Comparison of ENCODE assay signal across 8 cellular contexts in the genomic region with DNA sequence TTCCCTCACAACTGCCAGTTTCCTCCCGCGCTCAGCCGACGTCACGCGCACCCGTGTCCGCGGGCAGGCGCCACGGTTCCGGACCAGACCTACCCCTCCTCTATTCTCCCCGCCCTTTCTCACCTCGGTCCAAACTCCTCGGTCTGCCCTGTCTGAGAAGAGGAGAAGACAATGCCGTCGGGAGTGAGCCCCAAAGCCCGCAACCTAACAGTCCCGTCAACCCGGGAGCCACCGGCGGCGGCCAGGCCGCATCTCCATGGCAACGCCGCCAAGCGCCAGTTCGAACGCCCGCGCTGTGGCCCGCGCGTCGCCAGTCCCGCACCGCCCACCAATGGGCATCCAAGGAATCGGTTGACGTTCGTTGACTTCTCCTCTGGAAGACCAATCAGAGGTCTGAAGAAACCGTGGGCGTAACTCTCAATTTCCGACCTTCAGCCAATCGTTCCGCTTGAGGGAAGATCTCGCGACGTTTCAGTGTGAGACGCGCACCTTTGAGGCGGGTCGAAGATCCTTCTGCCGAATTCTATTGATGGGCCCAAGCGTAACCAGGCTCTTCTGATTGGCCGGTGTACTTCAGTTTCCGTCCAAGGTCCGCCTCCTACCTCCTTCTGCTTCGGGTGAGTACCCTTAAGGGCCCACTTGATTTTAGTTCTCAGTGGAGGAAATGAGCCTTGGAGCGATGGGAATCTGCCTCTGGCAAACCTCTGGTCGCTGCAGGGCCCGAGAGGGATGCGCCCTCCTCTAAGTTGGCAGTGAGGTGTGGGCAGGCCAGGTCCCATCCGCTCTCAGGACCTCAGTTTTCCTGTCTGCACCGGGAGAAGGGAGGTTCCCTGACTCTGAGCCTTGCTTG. TPM values are rescaled to one million over a fixed set of nuclear protein-coding genes. Genes with fewer than 3 reads are reported as not detected.
A peak's percentile ranks its signal among the peaks of the same experiment; 100 is the strongest.
DNase-seq lines count a peak whose midpoint lies in the region; ATAC-seq and TF ChIP-seq lines count a peak whose summit lies in the region.

A gene with protein sequence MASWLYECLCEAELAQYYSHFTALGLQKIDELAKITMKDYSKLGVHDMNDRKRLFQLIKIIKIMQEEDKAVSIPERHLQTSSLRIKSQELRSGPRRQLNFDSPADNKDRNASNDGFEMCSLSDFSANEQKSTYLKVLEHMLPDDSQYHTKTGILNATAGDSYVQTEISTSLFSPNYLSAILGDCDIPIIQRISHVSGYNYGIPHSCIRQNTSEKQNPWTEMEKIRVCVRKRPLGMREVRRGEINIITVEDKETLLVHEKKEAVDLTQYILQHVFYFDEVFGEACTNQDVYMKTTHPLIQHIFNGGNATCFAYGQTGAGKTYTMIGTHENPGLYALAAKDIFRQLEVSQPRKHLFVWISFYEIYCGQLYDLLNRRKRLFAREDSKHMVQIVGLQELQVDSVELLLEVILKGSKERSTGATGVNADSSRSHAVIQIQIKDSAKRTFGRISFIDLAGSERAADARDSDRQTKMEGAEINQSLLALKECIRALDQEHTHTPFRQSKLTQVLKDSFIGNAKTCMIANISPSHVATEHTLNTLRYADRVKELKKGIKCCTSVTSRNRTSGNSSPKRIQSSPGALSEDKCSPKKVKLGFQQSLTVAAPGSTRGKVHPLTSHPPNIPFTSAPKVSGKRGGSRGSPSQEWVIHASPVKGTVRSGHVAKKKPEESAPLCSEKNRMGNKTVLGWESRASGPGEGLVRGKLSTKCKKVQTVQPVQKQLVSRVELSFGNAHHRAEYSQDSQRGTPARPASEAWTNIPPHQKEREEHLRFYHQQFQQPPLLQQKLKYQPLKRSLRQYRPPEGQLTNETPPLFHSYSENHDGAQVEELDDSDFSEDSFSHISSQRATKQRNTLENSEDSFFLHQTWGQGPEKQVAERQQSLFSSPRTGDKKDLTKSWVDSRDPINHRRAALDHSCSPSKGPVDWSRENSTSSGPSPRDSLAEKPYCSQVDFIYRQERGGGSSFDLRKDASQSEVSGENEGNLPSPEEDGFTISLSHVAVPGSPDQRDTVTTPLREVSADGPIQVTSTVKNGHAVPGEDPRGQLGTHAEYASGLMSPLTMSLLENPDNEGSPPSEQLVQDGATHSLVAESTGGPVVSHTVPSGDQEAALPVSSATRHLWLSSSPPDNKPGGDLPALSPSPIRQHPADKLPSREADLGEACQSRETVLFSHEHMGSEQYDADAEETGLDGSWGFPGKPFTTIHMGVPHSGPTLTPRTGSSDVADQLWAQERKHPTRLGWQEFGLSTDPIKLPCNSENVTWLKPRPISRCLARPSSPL (N-terminal part only) (minus strand): TSS at position 286 of the 850 bp plus-strand sequence. CDS start 17,922 bp downstream, outside the sequence.
A gene (plus strand): TSS at position 587 of the 850 bp plus-strand sequence. CDS start 9,471 bp downstream, outside the sequence.

- peak; percentile 84 for ATAC-seq in GM18508 (IDR thresholded peaks at IDR 0.05; ENCODE audit: insufficient read depth, unreplicated experiment)
- ATAC-seq in HG02981 (IDR thresholded peaks at IDR 0.05; ENCODE audit: unreplicated experiment), result peak; percentile 95

- intact Hi-C loops in vagina (cut with DNase I), result loop anchor here (2.0 kb wide), 1 partner anchor 48 kb away; a partner anchor contains a TSS

- peak within 1 kb of the TSS; percentile 83 for H3K27ac ChIP-seq in vagina

- no peaks in the 10 kb centered on the region for H3K27me3 ChIP-seq in vagina

- no peak for TF ChIP-seq CTCF in astrocyte of the cerebellum (IDR thresholded peaks at IDR 0.05; ENCODE audit: low read depth, low read length, missing control alignments)
- TF ChIP-seq CTCF in vagina (IDR thresholded peaks at IDR 0.05), result no peak

- TF ChIP-seq POLR2A in vagina (IDR thresholded peaks at IDR 0.05), result peak in 1 of 2 donors; percentile 54

- H3K4me3 ChIP-seq in astrocyte of the cerebellum (ENCODE audit: low read depth, low read length), result peak within 1 kb of the TSS; percentile 81
- peak within 1 kb of the TSS; percentile 58 to 88 for H3K4me3 ChIP-seq in vagina

- H3K9me3 ChIP-seq in vagina, result no peaks in the 10 kb centered on the region

- H3K4me1 ChIP-seq in vagina, result peaks cover 29% of the 10 kb centered on the region

- no peaks in the 10 kb centered on the region for H3K36me3 ChIP-seq in vagina

- in situ Hi-C loops in astrocyte of the cerebellum (cut with HindIII; ENCODE audit: low sequenced_read_pairs), result no loop called here

- DNase-seq in NCI-H2029 (lab: John Stamatoyannopoulos, UW) (peak; percentile 100), T-helper 9 cell (peak; percentile 92), astrocyte of the cerebellum (ENCODE audit: low read depth) (peak; percentile 100), hepatic stellate cell (ENCODE audit: low spot score) (peak; percentile 97), putamen (ENCODE audit: low spot score) (peak; percentile 100), vagina (ENCODE audit: extremely low spot score in 2 of 2) (peak; percentile 99 to 100)

RNA-seq across cellular contexts. Expression of the first gene that starts in this region (rescaled TPM):
- 0.49 TPM for total RNA-seq in vagina

RNA-seq across cellular contexts. Expression of the second gene that starts in this region (rescaled TPM):
- 18.4 TPM for total RNA-seq in vagina

Comparison
In these comparisons a context has a peak if more than half of its experiments do, and no peak if none do; other contexts are left out.
1. Peak in every context shown above with its lines: DNase-seq, ATAC-seq, H3K4me3 ChIP-seq and H3K27ac ChIP-seq.